ENCODE assay signal across 11 cellular contexts in genomic region chr2:174078275-174078674, GRCh38.
DNase-seq lines count a peak whose midpoint lies in the region; ATAC-seq and TF ChIP-seq lines count a peak whose summit lies in the region.
"Had no signal": no experiment of that assay in that cellular context is flagged by ENCODE, and none has a peak within 500 bp of the region (broad histone marks: within the 10 kb centered on the region; RNA-seq: fewer than 3 reads in every experiment).

No MANE protein-coding gene starts in this region.

- H2AFZ ChIP-seq in neural progenitor cell (replicated peaks) = no peak overlapping the region

- H3K9ac ChIP-seq in neural progenitor cell = no peak overlapping the region

- H3K4me1 Mint-ChIP-seq in chondrocyte (ENCODE audit: low read depth) = peaks cover 3% of the 10 kb centered on the region
- peaks cover 67% of the 10 kb centered on the region for H3K4me1 Mint-ChIP-seq in neural progenitor cell
- H3K4me1 Mint-ChIP-seq: central memory CD8-positive, alpha-beta T cell had no signal

- no peaks in the 10 kb centered on the region for H3K27me3 ChIP-seq in neural progenitor cell
- H3K27me3 ChIP-seq in aorta (ENCODE audit: control insufficient read depth in 1 of 2, insufficient read depth in 2 of 2, low read length in 1 of 2) = no peaks in the 10 kb centered on the region

- DNase-seq in DMS114 treated with DMSO at 0.1 percent for 48 hours (lab: John Stamatoyannopoulos, UW; ENCODE audit: unreplicated experiment) = peak; percentile 1
- no peak for DNase-seq in LNCaP clone FGC (ENCODE audit: low read depth)
- no peak for DNase-seq in chondrocyte (ENCODE audit: low spot score)
- no peak for DNase-seq in neural progenitor cell (ENCODE audit: low spot score)
- no peak for DNase-seq in retina
- DNase-seq in MV-4-11 (lab: John Stamatoyannopoulos, UW) = no peak
- no peak for DNase-seq in aorta
- DNase-seq: activated CD4-positive, alpha-beta T cell treated with anti-CD3 and anti-CD28 coated beads for 1 hour; NCI-H2081 had no signal

- H3K4me3 ChIP-seq in LNCaP clone FGC (ENCODE audit: low read depth, low read length) (no peak overlapping the region), neural progenitor cell (no peak overlapping the region), aorta (ENCODE audit: low read length in 2 of 2) (no peak overlapping the region)

- ATAC-seq in GM21360 (IDR thresholded peaks at IDR 0.05; ENCODE audit: unreplicated experiment) = no peak
- no peak for ATAC-seq in aorta (ENCODE audit: low FRiP score)

- peaks cover 58% of the 10 kb centered on the region for H3F3A ChIP-seq in neural progenitor cell (ENCODE audit: low read depth)

- H3K36me3 Mint-ChIP-seq in chondrocyte (ENCODE audit: low read depth) (peaks cover 8% of the 10 kb centered on the region), neural progenitor cell (peaks cover 8% of the 10 kb centered on the region)

- H3K27ac Mint-ChIP-seq in chondrocyte (ENCODE audit: unreplicated experiment) (no peak overlapping the region), neural progenitor cell (no peak overlapping the region)

- intact Hi-C loops in aorta (cut with DNase I) = no loop called here

- no peaks in the 10 kb centered on the region for H3K9me3 ChIP-seq in neural progenitor cell (ENCODE audit: low read depth)
- H3K9me3 ChIP-seq in aorta (ENCODE audit: control insufficient read depth, low read length) = no peaks in the 10 kb centered on the region

- H3K27ac ChIP-seq in neural progenitor cell = peak overlapping the region; percentile 35
- no peak overlapping the region for H3K27ac ChIP-seq in aorta (ENCODE audit: low read depth in 1 of 2, low read length in 2 of 2)

- H3K9me3 Mint-ChIP-seq in chondrocyte (ENCODE audit: low read depth) (no peaks in the 10 kb centered on the region), neural progenitor cell (no peaks in the 10 kb centered on the region)
- H3K9me3 Mint-ChIP-seq: central memory CD8-positive, alpha-beta T cell had no signal

- peak overlapping the region; percentile 17 for H3K4me2 ChIP-seq in neural progenitor cell

- H3K79me2 ChIP-seq in neural progenitor cell (ENCODE audit: low read depth) = no peaks in the 10 kb centered on the region

- no peak overlapping the region for H3K4me3 Mint-ChIP-seq in chondrocyte (ENCODE audit: unreplicated experiment)
- no peak overlapping the region for H3K4me3 Mint-ChIP-seq in neural progenitor cell
- H3K4me3 Mint-ChIP-seq: central memory CD8-positive, alpha-beta T cell had no signal

- TF ChIP-seq CTCF in LNCaP clone FGC (IDR thresholded peaks at IDR 0.05; ENCODE audit: control insufficient read depth, extremely low read depth, insufficient read depth) (peak; percentile 41; the same call in 1 of the 2 replicates), chondrocyte (IDR thresholded peaks at IDR 0.05) (peak; percentile 81), neural progenitor cell (IDR thresholded peaks at IDR 0.05) (peak; percentile 61)

- H3K36me3 ChIP-seq in neural progenitor cell = peaks cover 6% of the 10 kb centered on the region
- peaks cover 0 to 4% of the 10 kb centered on the region in 2 donors for H3K36me3 ChIP-seq in aorta (ENCODE audit: control insufficient read depth in 1 of 2, insufficient read depth in 2 of 2, low read length in 1 of 2)

- no peaks in the 10 kb centered on the region for H4K20me1 ChIP-seq in neural progenitor cell (ENCODE audit: low read depth)

- H3K27me3 Mint-ChIP-seq in chondrocyte (ENCODE audit: low read depth) (no peaks in the 10 kb centered on the region), neural progenitor cell (ENCODE audit: insufficient read depth, low read depth) (no peaks in the 10 kb centered on the region)
- H3K27me3 Mint-ChIP-seq: central memory CD8-positive, alpha-beta T cell had no signal

- H3K4me1 ChIP-seq in neural progenitor cell (peaks cover 42% of the 10 kb centered on the region), aorta (ENCODE audit: control insufficient read depth in 1 of 2, insufficient read depth in 2 of 2, low read length in 2 of 2) (no peaks in the 10 kb centered on the region)
